ENCODE assay signal across 1 cellular context in genomic region chr5:32585446-32586250, GRCh38.
TF ChIP-seq lines count a peak whose summit lies in the region.

Gene SUB1 (plus strand): TSS chr5:32585557. CDS start chr5:32588513, 2,956 bp downstream.

TF ChIP-seq in HepG2, 621 proteins besides CTCF, POLR2A, EP300 and RAD21 (continued from another document):
- no peak for TF ChIP-seq PRDM15 (CRISPR knock-in tag; IDR thresholded peaks at IDR 0.05)
- no peak; the same call in 1 of the 2 replicates for TF ChIP-seq ARID2 (CRISPR knock-in tag; IDR thresholded peaks at IDR 0.05; ENCODE audit: borderline replicate concordance)
- no peak for TF ChIP-seq EEA1 (CRISPR knock-in tag; IDR thresholded peaks at IDR 0.05; ENCODE audit: borderline replicate concordance)
- no peak for TF ChIP-seq SMAD9 (CRISPR knock-in tag; IDR thresholded peaks at IDR 0.05)
- TF ChIP-seq ZNF331 (CRISPR knock-in tag; IDR thresholded peaks at IDR 0.05): peak; percentile 61; the same call in 1 of the 2 replicates
- peak; percentile 36; the same call in 1 of the 2 replicates for TF ChIP-seq IRX3 (CRISPR knock-in tag; IDR thresholded peaks at IDR 0.05; ENCODE audit: borderline replicate concordance, low read depth)
- no peak for TF ChIP-seq ZNF839 (CRISPR knock-in tag; IDR thresholded peaks at IDR 0.05; ENCODE audit: borderline replicate concordance)
- no peak for TF ChIP-seq MAFG (CRISPR knock-in tag; IDR thresholded peaks at IDR 0.05)
- no peak for TF ChIP-seq ZBTB49 (CRISPR knock-in tag; IDR thresholded peaks at IDR 0.05; ENCODE audit: borderline replicate concordance)
- TF ChIP-seq THAP11 (CRISPR knock-in tag; IDR thresholded peaks at IDR 0.05): peak; percentile 82
- TF ChIP-seq ZFP36L1 (CRISPR knock-in tag; IDR thresholded peaks at IDR 0.05): peak; percentile 52; the same call in 1 of the 2 replicates
- TF ChIP-seq FOSL1 (CRISPR knock-in tag; IDR thresholded peaks at IDR 0.05; ENCODE audit: borderline replicate concordance): no peak
- 0 out of 2 replicates have a peak, but pooled peaks have one; percentile 32 for TF ChIP-seq KDM4B (CRISPR knock-in tag; IDR thresholded peaks at IDR 0.05)
- TF ChIP-seq ZNF337 (CRISPR knock-in tag; IDR thresholded peaks at IDR 0.05; ENCODE audit: borderline replicate concordance, low read depth): no peak
- TF ChIP-seq ZSCAN21 (CRISPR knock-in tag; IDR thresholded peaks at IDR 0.05; ENCODE audit: borderline replicate concordance): peak; percentile 38; the same call in 1 of the 2 replicates
- no peak for TF ChIP-seq MATR3 (CRISPR knock-in tag; IDR thresholded peaks at IDR 0.05)
- TF ChIP-seq SNAI1 (CRISPR knock-in tag; IDR thresholded peaks at IDR 0.05; ENCODE audit: borderline replicate concordance): no peak
- TF ChIP-seq ZNF274 (CRISPR knock-in tag; IDR thresholded peaks at IDR 0.05): no peak; the same call in 1 of the 2 replicates
- TF ChIP-seq, protein P1, sequence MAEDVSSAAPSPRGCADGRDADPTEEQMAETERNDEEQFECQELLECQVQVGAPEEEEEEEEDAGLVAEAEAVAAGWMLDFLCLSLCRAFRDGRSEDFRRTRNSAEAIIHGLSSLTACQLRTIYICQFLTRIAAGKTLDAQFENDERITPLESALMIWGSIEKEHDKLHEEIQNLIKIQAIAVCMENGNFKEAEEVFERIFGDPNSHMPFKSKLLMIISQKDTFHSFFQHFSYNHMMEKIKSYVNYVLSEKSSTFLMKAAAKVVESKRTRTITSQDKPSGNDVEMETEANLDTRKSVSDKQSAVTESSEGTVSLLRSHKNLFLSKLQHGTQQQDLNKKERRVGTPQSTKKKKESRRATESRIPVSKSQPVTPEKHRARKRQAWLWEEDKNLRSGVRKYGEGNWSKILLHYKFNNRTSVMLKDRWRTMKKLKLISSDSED (CRISPR knock-in tag; IDR thresholded peaks at IDR 0.05): no peak
- no peak for TF ChIP-seq ZNF841 (CRISPR knock-in tag; IDR thresholded peaks at IDR 0.05; ENCODE audit: borderline replicate concordance)
- TF ChIP-seq SP4 (CRISPR knock-in tag; IDR thresholded peaks at IDR 0.05): peak; percentile 78
- peak; percentile 91 for TF ChIP-seq CREB1 (IDR thresholded peaks at IDR 0.05)
- TF ChIP-seq CREB1 (CRISPR knock-in tag; IDR thresholded peaks at IDR 0.05): peak; percentile 91
- TF ChIP-seq PAWR (CRISPR knock-in tag; IDR thresholded peaks at IDR 0.05; ENCODE audit: borderline replicate concordance): no peak
- TF ChIP-seq KLF6 (CRISPR knock-in tag; IDR thresholded peaks at IDR 0.05): peak; percentile 77
- no peak for TF ChIP-seq ZSCAN22 (CRISPR knock-in tag; IDR thresholded peaks at IDR 0.05)
- TF ChIP-seq TMF1 (CRISPR knock-in tag; IDR thresholded peaks at IDR 0.05; ENCODE audit: low read depth): peak; percentile 46; the same call in 1 of the 2 replicates
- peak; percentile 86; the same call in 1 of the 2 replicates for TF ChIP-seq ZNF879 (CRISPR knock-in tag; IDR thresholded peaks at IDR 0.05)
- TF ChIP-seq ZNF788 (CRISPR knock-in tag; IDR thresholded peaks at IDR 0.05; ENCODE audit: borderline replicate concordance): no peak
- no peak for TF ChIP-seq ARID3A (IDR thresholded peaks at IDR 0.05; ENCODE audit: low read depth, low read length)
- TF ChIP-seq HMGXB4 (CRISPR knock-in tag; IDR thresholded peaks at IDR 0.05; ENCODE audit: borderline replicate concordance in 1 of 2, low read depth in 1 of 2): peak; percentile 38 to 61; a peak in 2 of 4 replicates
- peak; percentile 88 for TF ChIP-seq DRAP1 (CRISPR knock-in tag; IDR thresholded peaks at IDR 0.05)
- TF ChIP-seq XBP1 (CRISPR knock-in tag; IDR thresholded peaks at IDR 0.05): no peak
- no peak for TF ChIP-seq ZMAT5 (CRISPR knock-in tag; IDR thresholded peaks at IDR 0.05; ENCODE audit: borderline replicate concordance, low read depth)
- TF ChIP-seq BHLHE40 (IDR thresholded peaks at IDR 0.05; ENCODE audit: low read length): peak; percentile 98
- peak; percentile 36 for TF ChIP-seq GATAD2A (CRISPR knock-in tag; IDR thresholded peaks at IDR 0.05)
- no peak for TF ChIP-seq AKAP8 (CRISPR knock-in tag; IDR thresholded peaks at IDR 0.05)
- TF ChIP-seq, protein P2, sequence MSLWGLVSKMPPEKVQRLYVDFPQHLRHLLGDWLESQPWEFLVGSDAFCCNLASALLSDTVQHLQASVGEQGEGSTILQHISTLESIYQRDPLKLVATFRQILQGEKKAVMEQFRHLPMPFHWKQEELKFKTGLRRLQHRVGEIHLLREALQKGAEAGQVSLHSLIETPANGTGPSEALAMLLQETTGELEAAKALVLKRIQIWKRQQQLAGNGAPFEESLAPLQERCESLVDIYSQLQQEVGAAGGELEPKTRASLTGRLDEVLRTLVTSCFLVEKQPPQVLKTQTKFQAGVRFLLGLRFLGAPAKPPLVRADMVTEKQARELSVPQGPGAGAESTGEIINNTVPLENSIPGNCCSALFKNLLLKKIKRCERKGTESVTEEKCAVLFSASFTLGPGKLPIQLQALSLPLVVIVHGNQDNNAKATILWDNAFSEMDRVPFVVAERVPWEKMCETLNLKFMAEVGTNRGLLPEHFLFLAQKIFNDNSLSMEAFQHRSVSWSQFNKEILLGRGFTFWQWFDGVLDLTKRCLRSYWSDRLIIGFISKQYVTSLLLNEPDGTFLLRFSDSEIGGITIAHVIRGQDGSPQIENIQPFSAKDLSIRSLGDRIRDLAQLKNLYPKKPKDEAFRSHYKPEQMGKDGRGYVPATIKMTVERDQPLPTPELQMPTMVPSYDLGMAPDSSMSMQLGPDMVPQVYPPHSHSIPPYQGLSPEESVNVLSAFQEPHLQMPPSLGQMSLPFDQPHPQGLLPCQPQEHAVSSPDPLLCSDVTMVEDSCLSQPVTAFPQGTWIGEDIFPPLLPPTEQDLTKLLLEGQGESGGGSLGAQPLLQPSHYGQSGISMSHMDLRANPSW (CRISPR knock-in tag; IDR thresholded peaks at IDR 0.05; ENCODE audit: borderline replicate concordance): no peak; the same call in 1 of the 2 replicates
- TF ChIP-seq ZBTB43 (CRISPR knock-in tag; conservative IDR thresholded peaks at IDR 0.05): no peak
- no peak for TF ChIP-seq ZNF138 (CRISPR knock-in tag; IDR thresholded peaks at IDR 0.05; ENCODE audit: low read depth)
- no peak for TF ChIP-seq ZSCAN25 (CRISPR knock-in tag; IDR thresholded peaks at IDR 0.05)
- TF ChIP-seq TAF1 (CRISPR knock-in tag; IDR thresholded peaks at IDR 0.05): peak; percentile 98
- TF ChIP-seq, protein P3, sequence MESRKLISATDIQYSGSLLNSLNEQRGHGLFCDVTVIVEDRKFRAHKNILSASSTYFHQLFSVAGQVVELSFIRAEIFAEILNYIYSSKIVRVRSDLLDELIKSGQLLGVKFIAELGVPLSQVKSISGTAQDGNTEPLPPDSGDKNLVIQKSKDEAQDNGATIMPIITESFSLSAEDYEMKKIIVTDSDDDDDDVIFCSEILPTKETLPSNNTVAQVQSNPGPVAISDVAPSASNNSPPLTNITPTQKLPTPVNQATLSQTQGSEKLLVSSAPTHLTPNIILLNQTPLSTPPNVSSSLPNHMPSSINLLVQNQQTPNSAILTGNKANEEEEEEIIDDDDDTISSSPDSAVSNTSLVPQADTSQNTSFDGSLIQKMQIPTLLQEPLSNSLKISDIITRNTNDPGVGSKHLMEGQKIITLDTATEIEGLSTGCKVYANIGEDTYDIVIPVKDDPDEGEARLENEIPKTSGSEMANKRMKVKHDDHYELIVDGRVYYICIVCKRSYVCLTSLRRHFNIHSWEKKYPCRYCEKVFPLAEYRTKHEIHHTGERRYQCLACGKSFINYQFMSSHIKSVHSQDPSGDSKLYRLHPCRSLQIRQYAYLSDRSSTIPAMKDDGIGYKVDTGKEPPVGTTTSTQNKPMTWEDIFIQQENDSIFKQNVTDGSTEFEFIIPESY (CRISPR knock-in tag; IDR thresholded peaks at IDR 0.05): no peak
